ENCODE assay signal across 20 cellular contexts in the genomic region with DNA sequence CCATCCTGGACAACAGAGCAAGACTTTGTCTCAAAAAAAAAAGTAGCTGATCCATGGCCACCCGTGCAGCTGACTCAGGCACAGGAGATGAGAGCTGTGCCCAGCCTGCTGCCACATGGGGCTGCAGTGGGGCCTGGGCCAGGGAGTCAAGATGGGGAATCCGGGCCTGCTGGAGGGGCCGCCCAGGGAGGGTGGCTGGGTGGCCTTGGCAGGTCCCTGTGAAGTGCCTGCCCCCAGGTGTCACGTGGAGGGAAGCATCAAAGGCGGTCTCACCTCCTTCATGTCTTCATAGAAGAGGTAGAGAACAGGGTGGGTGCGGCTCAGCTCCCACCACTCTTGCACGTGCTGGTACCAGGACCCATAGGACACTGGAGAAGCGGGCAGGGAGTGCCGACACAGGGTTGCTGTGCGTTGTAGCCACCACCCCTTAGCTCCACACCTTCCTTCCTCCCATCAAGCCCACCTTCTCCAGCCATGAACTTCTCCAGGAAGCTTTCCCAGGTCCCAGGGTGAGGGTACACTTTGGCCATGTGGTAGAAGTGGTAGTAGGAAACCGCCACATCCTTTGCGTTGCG. TPM values are rescaled to one million over a fixed set of nuclear protein-coding genes. Genes with fewer than 3 reads are reported as not detected.
DNase-seq lines count a peak whose midpoint lies in the region; ATAC-seq and TF ChIP-seq lines count a peak whose summit lies in the region.
"Had no signal": no experiment of that assay in that cellular context is flagged by ENCODE, and none has a peak within 500 bp of the region (broad histone marks: within the 10 kb centered on the region; RNA-seq: fewer than 3 reads in every experiment).

No MANE protein-coding gene starts in this region.

- intact Hi-C loops in CD8-positive, alpha-beta T cell (cut with DNase I, micrococcal nuclease) = no loop called here

- H3K27me3 ChIP-seq in CD8-positive, alpha-beta T cell (ENCODE audit: insufficient read depth, low read length) = no peaks in the 10 kb centered on the region
- H3K27me3 ChIP-seq in BE2C = no peaks in the 10 kb centered on the region

- H3K9me3 Mint-ChIP-seq in activated naive CD8-positive, alpha-beta T cell (ENCODE audit: low read depth) = no peaks in the 10 kb centered on the region
- H3K9me3 Mint-ChIP-seq in activated naive CD8-positive, alpha-beta T cell treated with anti-CD3 and anti-CD28 coated beads, Interleukin-2, amount 50 U/mL, for 24 hours = no peaks in the 10 kb centered on the region
- H3K9me3 Mint-ChIP-seq in CD8-positive, alpha-beta T cell = no peaks in the 10 kb centered on the region
- no peaks in the 10 kb centered on the region for H3K9me3 Mint-ChIP-seq in effector memory CD8-positive, alpha-beta T cell
- no peaks in the 10 kb centered on the region for H3K9me3 Mint-ChIP-seq in stimulated activated effector memory CD8-positive, alpha-beta T cell treated with anti-CD3 and anti-CD28 coated beads, Interleukin-12 subunit alpha, Interleukin-12 subunit beta, amount 100 ng/mL, for 72 hours

- no peak overlapping the region for H3K4me3 ChIP-seq in CD8-positive, alpha-beta T cell (ENCODE audit: low read depth, low read length)
- H3K4me3 ChIP-seq in BE2C (ENCODE audit: low read depth, low read length) = no peak overlapping the region

- DNase-seq in activated naive CD8-positive, alpha-beta T cell treated with anti-CD3 and anti-CD28 coated beads, Interleukin-2, amount 50 U/mL, for 24 hours = no peak
- no peak for DNase-seq in CD8-positive, alpha-beta T cell
- DNase-seq in effector memory CD8-positive, alpha-beta T cell = no peak
- no peak for DNase-seq in stimulated activated effector memory CD8-positive, alpha-beta T cell treated with anti-CD3 and anti-CD28 coated beads, Interleukin-12 subunit alpha, Interleukin-12 subunit beta, amount 100 ng/mL, for 72 hours (ENCODE audit: low spot score in 2 of 2)
- DNase-seq in NCI-H748 (lab: John Stamatoyannopoulos, UW; ENCODE audit: unreplicated experiment) = no peak
- DNase-seq in BE2C = no peak
- DNase-seq: H7, MV-4-11, NCI-H1417, NCI-H187, NCI-H2107, NCI-H226, NCI-H524, PC-3, RPMI8226, SHP77 treated with DMSO at 0.1 percent for 48 hours had no signal

- no peaks in the 10 kb centered on the region for H3K36me3 Mint-ChIP-seq in activated naive CD8-positive, alpha-beta T cell
- H3K36me3 Mint-ChIP-seq in activated naive CD8-positive, alpha-beta T cell treated with anti-CD3 and anti-CD28 coated beads, Interleukin-2, amount 50 U/mL, for 24 hours (ENCODE audit: low read depth) = peaks cover 9% of the 10 kb centered on the region
- peaks cover 48% of the 10 kb centered on the region for H3K36me3 Mint-ChIP-seq in CD8-positive, alpha-beta T cell
- peaks cover 31% of the 10 kb centered on the region for H3K36me3 Mint-ChIP-seq in effector memory CD8-positive, alpha-beta T cell (ENCODE audit: insufficient read depth)
- peaks cover 26% of the 10 kb centered on the region for H3K36me3 Mint-ChIP-seq in stimulated activated effector memory CD8-positive, alpha-beta T cell treated with anti-CD3 and anti-CD28 coated beads, Interleukin-12 subunit alpha, Interleukin-12 subunit beta, amount 100 ng/mL, for 72 hours

- H3K27ac ChIP-seq in CD8-positive, alpha-beta T cell (ENCODE audit: low read depth, low read length) = no peak overlapping the region
- H3K27ac ChIP-seq: KMS-11 had no signal

- H3K9me3 ChIP-seq in CD8-positive, alpha-beta T cell (ENCODE audit: low read length) = no peaks in the 10 kb centered on the region
- H3K9me3 ChIP-seq in BE2C = no peaks in the 10 kb centered on the region

- peaks cover 19% of the 10 kb centered on the region for H3K36me3 ChIP-seq in CD8-positive, alpha-beta T cell (ENCODE audit: insufficient read depth, low read length)
- H3K36me3 ChIP-seq in BE2C = peaks cover 11% of the 10 kb centered on the region

- H3K4me1 ChIP-seq in CD8-positive, alpha-beta T cell (ENCODE audit: insufficient read depth, low read length) = no peaks in the 10 kb centered on the region
- no peaks in the 10 kb centered on the region for H3K4me1 ChIP-seq in BE2C

- H3K4me1 Mint-ChIP-seq in activated naive CD8-positive, alpha-beta T cell (ENCODE audit: low read depth) = peaks cover 7% of the 10 kb centered on the region
- no peaks in the 10 kb centered on the region for H3K4me1 Mint-ChIP-seq in activated naive CD8-positive, alpha-beta T cell treated with anti-CD3 and anti-CD28 coated beads, Interleukin-2, amount 50 U/mL, for 24 hours
- H3K4me1 Mint-ChIP-seq in CD8-positive, alpha-beta T cell (ENCODE audit: low read depth) = peaks cover 2% of the 10 kb centered on the region
- H3K4me1 Mint-ChIP-seq in effector memory CD8-positive, alpha-beta T cell (ENCODE audit: low read depth in 2 of 2) = peaks cover 0 to 3% of the 10 kb centered on the region in 2 donors
- H3K4me1 Mint-ChIP-seq in stimulated activated effector memory CD8-positive, alpha-beta T cell treated with anti-CD3 and anti-CD28 coated beads, Interleukin-12 subunit alpha, Interleukin-12 subunit beta, amount 100 ng/mL, for 72 hours = peaks cover 6% of the 10 kb centered on the region

- POLR2A ChIA-PET in CD8-positive, alpha-beta T cell (lab: Charles Lee) = no interaction called here

- CTCF ChIA-PET in CD8-positive, alpha-beta T cell (lab: Charles Lee) = no interaction called here

- TF ChIP-seq CTCF in CD8-positive, alpha-beta T cell (IDR thresholded peaks at IDR 0.05) = no peak
- TF ChIP-seq CTCF in BE2C (IDR thresholded peaks at IDR 0.05; ENCODE audit: low read depth, low read length) = no peak

- H3K27me3 Mint-ChIP-seq in activated naive CD8-positive, alpha-beta T cell = no peaks in the 10 kb centered on the region
- H3K27me3 Mint-ChIP-seq in activated naive CD8-positive, alpha-beta T cell treated with anti-CD3 and anti-CD28 coated beads, Interleukin-2, amount 50 U/mL, for 24 hours = no peaks in the 10 kb centered on the region
- no peaks in the 10 kb centered on the region for H3K27me3 Mint-ChIP-seq in CD8-positive, alpha-beta T cell (ENCODE audit: low read depth)
- H3K27me3 Mint-ChIP-seq in effector memory CD8-positive, alpha-beta T cell = no peaks in the 10 kb centered on the region

- H3K4me3 Mint-ChIP-seq in activated naive CD8-positive, alpha-beta T cell = no peak overlapping the region
- no peak overlapping the region for H3K4me3 Mint-ChIP-seq in activated naive CD8-positive, alpha-beta T cell treated with anti-CD3 and anti-CD28 coated beads, Interleukin-2, amount 50 U/mL, for 24 hours
- H3K4me3 Mint-ChIP-seq in CD8-positive, alpha-beta T cell = no peak overlapping the region
- no peak overlapping the region for H3K4me3 Mint-ChIP-seq in effector memory CD8-positive, alpha-beta T cell
- H3K4me3 Mint-ChIP-seq in stimulated activated effector memory CD8-positive, alpha-beta T cell treated with anti-CD3 and anti-CD28 coated beads, Interleukin-12 subunit alpha, Interleukin-12 subunit beta, amount 100 ng/mL, for 72 hours = no peak overlapping the region

- peak overlapping the region; percentile 47 for H3K27ac Mint-ChIP-seq in activated naive CD8-positive, alpha-beta T cell
- no peak overlapping the region for H3K27ac Mint-ChIP-seq in activated naive CD8-positive, alpha-beta T cell treated with anti-CD3 and anti-CD28 coated beads, Interleukin-2, amount 50 U/mL, for 24 hours
- H3K27ac Mint-ChIP-seq in CD8-positive, alpha-beta T cell = peak overlapping the region; percentile 84
- H3K27ac Mint-ChIP-seq in effector memory CD8-positive, alpha-beta T cell = peak overlapping the region; percentile 77 to 88
- no peak overlapping the region for H3K27ac Mint-ChIP-seq in stimulated activated effector memory CD8-positive, alpha-beta T cell treated with anti-CD3 and anti-CD28 coated beads, Interleukin-12 subunit alpha, Interleukin-12 subunit beta, amount 100 ng/mL, for 72 hours

- no peak for ATAC-seq in activated naive CD8-positive, alpha-beta T cell treated with anti-CD3 and anti-CD28 coated beads, Interleukin-2, amount 50 U/mL, for 24 hours
- no peak for ATAC-seq in CD8-positive, alpha-beta T cell
- no peak for ATAC-seq in effector memory CD8-positive, alpha-beta T cell (replicated peaks)
- peak; percentile 11 for ATAC-seq in stimulated activated effector memory CD8-positive, alpha-beta T cell treated with anti-CD3 and anti-CD28 coated beads, Interleukin-12 subunit alpha, Interleukin-12 subunit beta, amount 100 ng/mL, for 72 hours
- no peak for ATAC-seq in HG03135 (IDR thresholded peaks at IDR 0.05; ENCODE audit: unreplicated experiment)
- ATAC-seq: PC-3 had no signal

RNA-seq across cellular contexts. Expression of a gene that starts 3.8 kb away (rescaled TPM):
- total RNA-seq in CD8-positive, alpha-beta T cell = under 1 TPM; 0.43 to 0.53 TPM
- 1.0 TPM for polyA plus RNA-seq in BE2C (2012; ENCODE audit: insufficient read depth, insufficient read length, low read depth)
- total RNA-seq: PC-3 had no signal
- polyA plus RNA-seq: BJ had no signal

RNA-seq across cellular contexts. Expression of a gene that starts 16.8 kb away (rescaled TPM):
- total RNA-seq in CD8-positive, alpha-beta T cell = 1 to 10 TPM; 9.9 to 10.0 TPM
- 1.2 TPM for polyA plus RNA-seq in BE2C (2012; ENCODE audit: insufficient read depth, insufficient read length, low read depth)

RNA-seq across cellular contexts. Expression of a gene that starts 39.3 kb away (rescaled TPM):
- 10 to 100 TPM; 41.1 to 44.5 TPM for total RNA-seq in CD8-positive, alpha-beta T cell
- 85.4 TPM for polyA plus RNA-seq in BE2C (2012; ENCODE audit: insufficient read depth, insufficient read length, low read depth)

RNA-seq across cellular contexts. Expression of a gene that starts 44.8 kb away (rescaled TPM):
- total RNA-seq in CD8-positive, alpha-beta T cell = 1 to 10 TPM in 1 of 2 experiments, under 1 TPM in 1; 0.69 to 1.7 TPM
- polyA plus RNA-seq in BE2C (2012; ENCODE audit: insufficient read depth, insufficient read length, low read depth) = not detected
- polyA plus RNA-seq: BJ had no signal

RNA-seq across cellular contexts. Expression of a gene that starts 54.3 kb away (rescaled TPM):
- not detected for total RNA-seq in CD8-positive, alpha-beta T cell
- 72.0 TPM for polyA plus RNA-seq in BE2C (2012; ENCODE audit: insufficient read depth, insufficient read length, low read depth)
- total RNA-seq: H7 had no signal

Comparison
In these comparisons a context has a peak if more than half of its experiments do, and no peak if none do; other contexts are left out.
1. H3K27ac Mint-ChIP-seq: peak in activated naive CD8-positive, alpha-beta T cell (single experiment), CD8-positive, alpha-beta T cell (single experiment) and effector memory CD8-positive, alpha-beta T cell (2 of 2); none in activated naive CD8-positive, alpha-beta T cell treated with anti-CD3 and anti-CD28 coated beads, Interleukin-2, amount 50 U/mL, for 24 hours (single experiment) and stimulated activated effector memory CD8-positive, alpha-beta T cell treated with anti-CD3 and anti-CD28 coated beads, Interleukin-12 subunit alpha, Interleukin-12 subunit beta, amount 100 ng/mL, for 72 hours (single experiment).